ENCODE assay signal across 13 cellular contexts in the genomic region with DNA sequence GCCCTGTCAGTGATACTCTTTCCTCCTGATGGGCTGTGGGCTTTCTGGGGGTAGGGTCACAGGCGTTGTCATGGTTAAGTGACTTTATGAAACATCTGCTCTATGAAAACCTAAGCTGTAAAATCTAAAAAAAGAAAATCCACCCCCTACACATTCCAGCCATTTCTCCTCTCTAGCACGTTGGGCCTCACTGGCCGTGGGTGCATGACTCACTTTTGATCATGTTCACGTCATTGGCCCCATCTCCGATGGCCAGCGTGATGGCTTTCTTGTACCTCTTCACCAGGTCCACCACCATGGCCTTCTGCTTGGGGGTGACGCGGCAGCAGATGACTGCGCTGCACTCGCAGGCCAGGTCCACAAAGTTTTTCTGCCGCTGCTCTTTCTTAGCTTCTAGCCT. TPM values are rescaled to one million over a fixed set of nuclear protein-coding genes. Genes with fewer than 3 reads are reported as not detected.
DNase-seq lines count a peak whose midpoint lies in the region; ATAC-seq and TF ChIP-seq lines count a peak whose summit lies in the region.
"Had no signal": no experiment of that assay in that cellular context is flagged by ENCODE, and none has a peak within 500 bp of the region (broad histone marks: within the 10 kb centered on the region; RNA-seq: fewer than 3 reads in every experiment).

No MANE protein-coding gene starts in this region.

- no peaks in the 10 kb centered on the region for H4K20me1 ChIP-seq in GM23248 (ENCODE audit: insufficient read depth)

- H3K36me3 Mint-ChIP-seq in activated B cell treated with CpG ODN at 0.5 μM for 24 hours (ENCODE audit: low read depth), result peaks cover 11% of the 10 kb centered on the region

- no peaks in the 10 kb centered on the region for H3K27me3 ChIP-seq in GM23248 (replicated peaks; ENCODE audit: insufficient read depth)
- H3K27me3 ChIP-seq in thoracic aorta (replicated peaks; ENCODE audit: insufficient read depth), result no peaks in the 10 kb centered on the region
- H3K27me3 ChIP-seq: breast epithelium, SJCRH30 had no signal

- in situ Hi-C loops in GM23248 (cut with MboI), result no loop called here

- H3K27ac ChIP-seq in GM23248 (peak overlapping the region; percentile 15; the same call in 1 of the 2 replicates), thoracic aorta (peak overlapping the region; percentile 26 to 71)
- H3K27ac ChIP-seq: breast epithelium, HL-60, SJCRH30 had no signal

- intact Hi-C loops in activated B cell treated with CpG ODN at 0.5 μM for 24 hours (cut with micrococcal nuclease), result no loop called here

- H2AFZ ChIP-seq in GM23248, result no peak overlapping the region

- H3K9ac ChIP-seq in GM23248, result no peak overlapping the region

- H3K4me1 Mint-ChIP-seq in activated B cell treated with CpG ODN at 0.5 μM for 24 hours, result peaks cover 58% of the 10 kb centered on the region

- CTCF ChIA-PET in activated B cell treated with CpG ODN at 0.5 μM for 24 hours (lab: Charles Lee), result no interaction called here

- ATAC-seq in activated B cell treated with CpG ODN at 0.5 μM for 24 hours (ENCODE audit: low read depth), result no peak
- ATAC-seq in thoracic aorta (ENCODE audit: insufficient number of reproducible peaks, low FRiP score, low read depth), result no peak
- ATAC-seq in GM18502 (IDR thresholded peaks at IDR 0.05; ENCODE audit: poor library complexity, unreplicated experiment), result no peak
- ATAC-seq: activated CD8-positive, alpha-beta T cell treated with anti-CD3 and anti-CD28 coated beads, Interleukin-2, amount 10 ng/mL, durations not matched to agents 7 days and 5 days had no signal

- H3K4me3 ChIP-seq in GM23248, result no peak overlapping the region
- no peak overlapping the region for H3K4me3 ChIP-seq in thoracic aorta
- H3K4me3 ChIP-seq: breast epithelium, SJCRH30 had no signal

- H3K4me1 ChIP-seq in GM23248 (ENCODE audit: insufficient read depth) (no peaks in the 10 kb centered on the region), thoracic aorta (ENCODE audit: control insufficient read depth in 1 of 2, low read depth in 2 of 2) (peaks cover 25 to 43% of the 10 kb centered on the region in 2 donors)
- H3K4me1 ChIP-seq: breast epithelium, SJCRH30 had no signal

- H3K9me3 ChIP-seq in GM23248 (ENCODE audit: low read depth) (no peaks in the 10 kb centered on the region), thoracic aorta (peaks cover 1% of the 10 kb centered on the region)
- H3K9me3 ChIP-seq: SJCRH30 had no signal

- H3F3A ChIP-seq in GM23248 (ENCODE audit: insufficient read depth), result peaks cover 25% of the 10 kb centered on the region; the same call in 1 of the 2 replicates

- no peak overlapping the region for H3K4me3 Mint-ChIP-seq in activated B cell treated with CpG ODN at 0.5 μM for 24 hours
- H3K4me3 Mint-ChIP-seq: activated CD8-positive, alpha-beta T cell treated with anti-CD3 and anti-CD28 coated beads, Interleukin-2, amount 10 ng/mL, durations not matched to agents 7 days and 5 days had no signal

- 75 to 80% methylated on average over 11 of the region's 11 CpGs for WGBS in GM23248 (ENCODE audit: low coverage in 1 of 2, low lambda C conversion rate in 2 of 2, missing lambda C conversion rate in 2 of 2), 2 experiments

- peak; percentile 52 for DNase-seq in GM23248
- DNase-seq in activated B cell treated with CpG ODN at 0.5 μM for 24 hours, result no peak
- peak; percentile 69 for DNase-seq in glomerular visceral epithelial cell (ENCODE audit: extremely low spot score)
- no peak for DNase-seq in thoracic aorta (ENCODE audit: low spot score)
- DNase-seq in NCI-H2171 (lab: John Stamatoyannopoulos, UW), result no peak
- DNase-seq in activated T-cell treated with anti-CD3 and anti-CD28 coated beads for 4 hours, result no peak
- DNase-seq: activated CD8-positive, alpha-beta T cell treated with anti-CD3 and anti-CD28 coated beads, Interleukin-2, amount 10 ng/mL, durations not matched to agents 7 days and 5 days; activated effector memory CD4-positive, alpha-beta T cell treated with anti-CD3 and anti-CD28 coated beads, Interleukin-2, amount 50 U/mL, for 16 hours; GDM1; SJCRH30 had no signal

- H3K27me3 Mint-ChIP-seq in activated B cell treated with CpG ODN at 0.5 μM for 24 hours, result no peaks in the 10 kb centered on the region

- H3K9me3 Mint-ChIP-seq in activated B cell treated with CpG ODN at 0.5 μM for 24 hours, result no peaks in the 10 kb centered on the region

- POLR2A ChIA-PET in activated B cell treated with CpG ODN at 0.5 μM for 24 hours (lab: Charles Lee), result interaction anchor here (0.6 kb wide), 1 partner anchor 8 kb away, joined by 4 read pairs; no protein-coding TSS in a partner anchor

- peak overlapping the region; percentile 18 for H3K27ac Mint-ChIP-seq in activated B cell treated with CpG ODN at 0.5 μM for 24 hours
- H3K27ac Mint-ChIP-seq: activated CD8-positive, alpha-beta T cell treated with anti-CD3 and anti-CD28 coated beads, Interleukin-2, amount 10 ng/mL, durations not matched to agents 7 days and 5 days had no signal

- H3K36me3 ChIP-seq in GM23248 (ENCODE audit: low read depth) (peaks cover 78% of the 10 kb centered on the region), thoracic aorta (peaks cover 34% of the 10 kb centered on the region)
- H3K36me3 ChIP-seq: breast epithelium, SJCRH30 had no signal

- no peaks in the 10 kb centered on the region for H3K9me2 ChIP-seq in GM23248 (ENCODE audit: insufficient read depth)

- peaks cover 89% of the 10 kb centered on the region for H3K79me2 ChIP-seq in GM23248 (ENCODE audit: insufficient read depth)

- TF ChIP-seq CTCF in activated B cell treated with CpG ODN at 0.5 μM for 24 hours (IDR thresholded peaks at IDR 0.05) (no peak), thoracic aorta (IDR thresholded peaks at IDR 0.05) (no peak)

- no peak overlapping the region for H3K4me2 ChIP-seq in GM23248 (ENCODE audit: unreplicated experiment)

RNA-seq across cellular contexts. Expression of a gene that starts 39.3 kb away (rescaled TPM):
- 219 and 260 TPM in 2 replicates for total RNA-seq in GM23248 (2014; rRNA removed; shearing (Covaris generic))
- 197 and 201 TPM in 2 replicates for polyA plus RNA-seq in GM23248 (2016; fragmentation: Nextera tagmentation; extraction: Ambion mirVana)
- 107 and 114 TPM in 2 replicates for total RNA-seq in activated B cell treated with CpG ODN at 0.5 μM for 24 hours
- 100 to 1,000 TPM in 1 of 2 donors, 10 to 100 TPM in 1; 65.0 to 116 TPM for total RNA-seq in thoracic aorta

Comparison
In these comparisons a context has a peak if more than half of its experiments do, and no peak if none do; other contexts are left out.
1. DNase-seq: peak in GM23248 (single experiment) and glomerular visceral epithelial cell (single experiment); none in activated B cell treated with CpG ODN at 0.5 μM for 24 hours (single experiment), thoracic aorta (single experiment), NCI-H2171 (single experiment) and activated T-cell treated with anti-CD3 and anti-CD28 coated beads for 4 hours (single experiment).